Comparison of ENCODE assay signal across 30 cellular contexts in genomic region chr5:26669031-26669430, GRCh38.
"Had no signal": no experiment of that assay in that cellular context is flagged by ENCODE, and none has a peak within 500 bp of the region (broad histone marks: within the 10 kb centered on the region; RNA-seq: fewer than 3 reads in every experiment).

No MANE protein-coding gene starts in this region.

- DNase-seq: Karpas-422, MM.1S, MV-4-11, NCI-H1092, NCI-H1105, NCI-H1417 treated with DMSO at 0.1 percent for 48 hours, NCI-H1436 treated with DMSO at 0.1 percent for 48 hours, NCI-H1694 treated with DMSO at 0.1 percent for 48 hours, NCI-H187 treated with DMSO at 0.1 percent for 48 hours, NCI-H2029, NCI-H2081 treated with DMSO at 0.1 percent for 48 hours, NCI-H2107, NCI-H2171, NCI-H226, NCI-H446 treated with DMSO at 0.1 percent for 48 hours, NCI-H510A, NCI-H524, NCI-H526, NCI-H69, NCI-H748 treated with DMSO at 0.1 percent for 48 hours, NCI-H82, PC-9, Right ventricle myocardium superior, RPMI8226, SHP77 treated with DMSO at 0.1 percent for 48 hours, SJCRH30, T-cell had no signal

- H3K27ac ChIP-seq: PC-9, SJCRH30, SK-N-MC had no signal

- H3K4me2 ChIP-seq: PC-9 had no signal

- H3K36me3 ChIP-seq: SJCRH30 had no signal

- H3K4me1 ChIP-seq: SJCRH30 had no signal

- ATAC-seq: Panc1, SK-N-SH treated with all-trans-retinoic acid at 6 μM for 48 hours, T-cell had no signal

- H3K27me3 ChIP-seq: SJCRH30 had no signal

- H3K9me3 ChIP-seq: SJCRH30 had no signal

- H2AFZ ChIP-seq: PC-9 had no signal

- H3K4me3 ChIP-seq: PC-9, SJCRH30, SK-N-MC had no signal
